In genomic region chr13:101289764-101290163, GRCh38 we compare ENCODE assay signal across 9 cellular contexts.
A peak's percentile ranks its signal among the peaks of the same experiment; 100 is the strongest.
DNase-seq lines count a peak whose midpoint lies in the region; ATAC-seq and TF ChIP-seq lines count a peak whose summit lies in the region.
"Had no signal": no experiment of that assay in that cellular context is flagged by ENCODE, and none has a peak within 500 bp of the region (broad histone marks: within the 10 kb centered on the region; RNA-seq: fewer than 3 reads in every experiment).

No MANE protein-coding gene starts in this region.

- H3K4me3 ChIP-seq in AG04450 (ENCODE audit: low read depth, low read length) (no peak overlapping the region), left lung (no peak overlapping the region)

- no peak overlapping the region for H3K27ac ChIP-seq in AG04450 (ENCODE audit: low read depth, low read length)
- no peak overlapping the region for H3K27ac ChIP-seq in left lung

- H3K27me3 Mint-ChIP-seq in glutamatergic neuron (ENCODE audit: unreplicated experiment), result no peaks in the 10 kb centered on the region
- H3K27me3 Mint-ChIP-seq in immature natural killer cell (ENCODE audit: low read depth in 3 of 3), result no peaks in the 10 kb centered on the region

- H3K36me3 ChIP-seq in left lung, result no peaks in the 10 kb centered on the region

- H3K4me3 Mint-ChIP-seq in glutamatergic neuron (ENCODE audit: unreplicated experiment) (no peak overlapping the region), immature natural killer cell (no peak overlapping the region)
- H3K4me3 Mint-ChIP-seq: nephron had no signal

- H3K27ac Mint-ChIP-seq in glutamatergic neuron (ENCODE audit: unreplicated experiment), result no peak overlapping the region
- H3K27ac Mint-ChIP-seq in immature natural killer cell, result no peak overlapping the region
- H3K27ac Mint-ChIP-seq: nephron had no signal

- H3K9me3 Mint-ChIP-seq in glutamatergic neuron (ENCODE audit: unreplicated experiment), result no peaks in the 10 kb centered on the region
- H3K9me3 Mint-ChIP-seq in immature natural killer cell, result peaks cover 3 to 10% (median 8%) of the 10 kb centered on the region in 6 donors
- H3K9me3 Mint-ChIP-seq: nephron had no signal

- POLR2A ChIA-PET in AG04450 (lab: Yijun Ruan, JAX), result no interaction called here

- DNase-seq in AG04450 (ENCODE audit: low read depth, low spot score) (peak; percentile 13), OCI-M1 (lab: John Stamatoyannopoulos, UW) (peak; percentile 23), glutamatergic neuron (peak; percentile 92), SKM-1 treated with dmso at 0.1 percent for 144 hours (lab: John Stamatoyannopoulos, UW; ENCODE audit: unreplicated experiment) (no peak), immature natural killer cell (no peak), GM19238 (ENCODE audit: insufficient read length, low spot score) (no peak), left lung (no peak)

- CTCF ChIA-PET in AG04450 (lab: Charles Lee), result no interaction called here

- no peaks in the 10 kb centered on the region for H3K4me1 ChIP-seq in left lung

- H3K36me3 Mint-ChIP-seq in glutamatergic neuron (ENCODE audit: unreplicated experiment) (no peaks in the 10 kb centered on the region), immature natural killer cell (no peaks in the 10 kb centered on the region)

- TF ChIP-seq CTCF in AG04450 (IDR thresholded peaks at IDR 0.05; ENCODE audit: low read depth, low read length) (no peak), glutamatergic neuron (IDR thresholded peaks at IDR 0.05; ENCODE audit: partially characterized antibody, unreplicated experiment) (no peak), left lung (IDR thresholded peaks at IDR 0.05) (no peak)

- no peaks in the 10 kb centered on the region for H3K27me3 ChIP-seq in AG04450 (ENCODE audit: control insufficient read depth, insufficient read depth, low read length)
- H3K27me3 ChIP-seq in left lung, result no peaks in the 10 kb centered on the region

- peaks cover 12% of the 10 kb centered on the region for H3K4me1 Mint-ChIP-seq in glutamatergic neuron (ENCODE audit: low read depth, unreplicated experiment)
- H3K4me1 Mint-ChIP-seq in immature natural killer cell, result no peaks in the 10 kb centered on the region

- intact Hi-C loops in left lung (cut with DNase I), result no loop called here

- ATAC-seq in HG03342 (IDR thresholded peaks at IDR 0.05; ENCODE audit: unreplicated experiment) (peak; percentile 71), left lung (no peak)

- no peaks in the 10 kb centered on the region for H3K9me3 ChIP-seq in AG04450 (ENCODE audit: control insufficient read depth, insufficient read depth, low read length)
- H3K9me3 ChIP-seq in left lung, result peaks cover 0 to 2% of the 10 kb centered on the region in 2 donors

Comparison
In these comparisons a context has a peak if more than half of its experiments do, and no peak if none do; other contexts are left out.
1. DNase-seq: peak in AG04450 (single experiment), OCI-M1 (single experiment) and glutamatergic neuron (single experiment); none in SKM-1 treated with dmso at 0.1 percent for 144 hours (single experiment), immature natural killer cell (0 of 3), GM19238 (single experiment) and left lung (0 of 2).